Comparison of ENCODE assay signal across 8 cellular contexts in genomic region chr1:53014791-53015507, GRCh38. TPM values are rescaled to one million over a fixed set of nuclear protein-coding genes. Genes with fewer than 3 reads are reported as not detected.
DNase-seq lines count a peak whose midpoint lies in the region; ATAC-seq and TF ChIP-seq lines count a peak whose summit lies in the region.

No MANE protein-coding gene starts in this region.

- peak overlapping the region; percentile 58 for H3K27ac Mint-ChIP-seq in neural crest cell (ENCODE audit: unreplicated experiment)
- peak overlapping the region; percentile 39 to 89 for H3K27ac Mint-ChIP-seq in stimulated activated naive CD8-positive, alpha-beta T cell treated with anti-CD3 and anti-CD28 coated beads, Interleukin-15, amount 100 ng/mL, for 72 hours

- H3K4me3 Mint-ChIP-seq in neural crest cell: peak overlapping the region; percentile 91
- peak overlapping the region; percentile 78 to 90 for H3K4me3 Mint-ChIP-seq in stimulated activated naive CD8-positive, alpha-beta T cell treated with anti-CD3 and anti-CD28 coated beads, Interleukin-15, amount 100 ng/mL, for 72 hours

- H3K4me3 ChIP-seq in RWPE2 (ENCODE audit: severe bottlenecking): peak overlapping the region; percentile 38
- peak overlapping the region; percentile 83 to 85 for H3K4me3 ChIP-seq in foreskin fibroblast (ENCODE audit: low read depth in 1 of 2, low read length in 2 of 2)

- H3K4me1 Mint-ChIP-seq in neural crest cell: peaks cover 21% of the 10 kb centered on the region
- H3K4me1 Mint-ChIP-seq in stimulated activated naive CD8-positive, alpha-beta T cell treated with anti-CD3 and anti-CD28 coated beads, Interleukin-15, amount 100 ng/mL, for 72 hours: peaks cover 17% of the 10 kb centered on the region

- no peaks in the 10 kb centered on the region for H3K27me3 ChIP-seq in RWPE2 (ENCODE audit: insufficient read depth, poor library complexity, severe bottlenecking)

- peaks cover 2% of the 10 kb centered on the region for H3K9me3 Mint-ChIP-seq in neural crest cell
- no peaks in the 10 kb centered on the region for H3K9me3 Mint-ChIP-seq in stimulated activated naive CD8-positive, alpha-beta T cell treated with anti-CD3 and anti-CD28 coated beads, Interleukin-15, amount 100 ng/mL, for 72 hours

- H3K36me3 Mint-ChIP-seq in neural crest cell (ENCODE audit: low read depth): peaks cover 2% of the 10 kb centered on the region

- peak; percentile 97 for ATAC-seq in RWPE2 (ENCODE audit: low read depth)
- peak; percentile 100 for ATAC-seq in stimulated activated naive CD8-positive, alpha-beta T cell treated with anti-CD3 and anti-CD28 coated beads, Interleukin-15, amount 100 ng/mL, for 72 hours

- H3K27ac ChIP-seq in RWPE2 (ENCODE audit: poor library complexity, severe bottlenecking): peak overlapping the region; percentile 25

- TF ChIP-seq CTCF in RWPE2 (IDR thresholded peaks at IDR 0.05; ENCODE audit: poor library complexity, severe bottlenecking): no peak
- no peak for TF ChIP-seq CTCF in foreskin fibroblast (IDR thresholded peaks at IDR 0.05; ENCODE audit: low read depth, low read length)
- TF ChIP-seq CTCF in neural crest cell (conservative IDR thresholded peaks at IDR 0.05): no peak

- no peaks in the 10 kb centered on the region for H3K27me3 Mint-ChIP-seq in neural crest cell (ENCODE audit: low read depth)
- H3K27me3 Mint-ChIP-seq in stimulated activated naive CD8-positive, alpha-beta T cell treated with anti-CD3 and anti-CD28 coated beads, Interleukin-15, amount 100 ng/mL, for 72 hours: no peaks in the 10 kb centered on the region

- H3K4me1 ChIP-seq in RWPE2 (ENCODE audit: insufficient read depth, poor library complexity, severe bottlenecking): peaks cover 8% of the 10 kb centered on the region

- DNase-seq in DMS79 (lab: John Stamatoyannopoulos, UW) (peak; percentile 83), GOT3 (lab: John Stamatoyannopoulos, UW) (peak; percentile 22), M059J (ENCODE audit: low read depth) (peak; percentile 88), RWPE2 (ENCODE audit: low spot score) (peak; percentile 71), foreskin fibroblast (peak; percentile 89 to 93), neural crest cell (ENCODE audit: low read depth, low spot score) (peak; percentile 54)
- DNase-seq in activated T-helper 9 cell treated with anti-CD3 and anti-CD28 coated beads, Interleukin-2, amount 50 U/mL, for 16 hours (ENCODE audit: low read depth): peak; percentile 50
- DNase-seq in stimulated activated naive CD8-positive, alpha-beta T cell treated with anti-CD3 and anti-CD28 coated beads, Interleukin-15, amount 100 ng/mL, for 72 hours: peak; percentile 71 to 80

- H3K9me3 ChIP-seq in RWPE2 (ENCODE audit: severe bottlenecking): no peaks in the 10 kb centered on the region

- no peaks in the 10 kb centered on the region for H3K36me3 ChIP-seq in RWPE2 (ENCODE audit: low read depth)

RNA-seq across cellular contexts. Expression of gene PODN, which starts 47.1 kb away (rescaled TPM):
- not detected in 2 replicates for total RNA-seq in M059J (2014; rRNA removed; shearing (Covaris generic))
- 0.43 and 0.65 TPM in 2 replicates for total RNA-seq in neural crest cell

Comparison
In these comparisons a context has a peak if more than half of its experiments do, and no peak if none do; other contexts are left out.
1. Peak in every context shown above with its lines: DNase-seq, ATAC-seq, H3K4me3 ChIP-seq and H3K27ac ChIP-seq.
2. DNase-seq: peak in every context shown above with its lines; median percentile 91 in foreskin fibroblast; 88 in M059J; 83 in DMS79; 76 in stimulated activated naive CD8-positive, alpha-beta T cell treated with anti-CD3 and anti-CD28 coated beads, Interleukin-15, amount 100 ng/mL, for 72 hours; 71 in RWPE2; 54 in neural crest cell; 50 in activated T-helper 9 cell treated with anti-CD3 and anti-CD28 coated beads, Interleukin-2, amount 50 U/mL, for 16 hours; 22 in GOT3.